ENCODE assay signal across 12 cellular contexts in genomic region chr1:150410582-150411101, GRCh38. TPM values are rescaled to one million over a fixed set of nuclear protein-coding genes. Genes with fewer than 3 reads are reported as not detected.
DNase-seq lines count a peak whose midpoint lies in the region; ATAC-seq and TF ChIP-seq lines count a peak whose summit lies in the region.
"Had no signal": no experiment of that assay in that cellular context is flagged by ENCODE, and none has a peak within 500 bp of the region (broad histone marks: within the 10 kb centered on the region; RNA-seq: fewer than 3 reads in every experiment).

No MANE protein-coding gene starts in this region.

- peaks cover 84% of the 10 kb centered on the region for H3K79me2 ChIP-seq in OCI-LY7 (ENCODE audit: insufficient read depth, low read depth, low read length)

- no peak overlapping the region for H3K4me3 ChIP-seq in OCI-LY7 (ENCODE audit: low read depth, low read length, poor library complexity, severe bottlenecking)
- H3K4me3 ChIP-seq: SJCRH30, transverse colon had no signal

- TF ChIP-seq CTCF in chondrocyte (IDR thresholded peaks at IDR 0.05) (no peak), OCI-LY7 (conservative IDR thresholded peaks at IDR 0.05; ENCODE audit: low read length) (no peak)

- no peaks in the 10 kb centered on the region for H3K9me2 ChIP-seq in OCI-LY7 (ENCODE audit: insufficient read depth, low read length)

- H2AFZ ChIP-seq in OCI-LY7 (ENCODE audit: low read length) = no peak overlapping the region

- DNase-seq in stimulated activated naive CD8-positive, alpha-beta T cell treated with anti-CD3 and anti-CD28 coated beads, Interleukin-15, amount 100 ng/mL, for 72 hours = no peak
- DNase-seq in chondrocyte (ENCODE audit: low spot score) (no peak), middle frontal gyrus (ENCODE audit: extremely low spot score, low spot score) (peak; percentile 16), D341Med (ENCODE audit: low spot score) (no peak), OCI-LY7 (ENCODE audit: low spot score) (no peak)
- DNase-seq in central memory CD4-positive, alpha-beta T cell = no peak
- no peak for DNase-seq in activated naive CD4-positive, alpha-beta T cell treated with anti-CD3 and anti-CD28 coated beads, Interleukin-2, amount 50 U/mL, for 72 hours (ENCODE audit: low spot score in 2 of 2)
- DNase-seq: ACHN, NCI-H69, SJCRH30, transverse colon had no signal

- peak overlapping the region; percentile 66 for H3K27ac Mint-ChIP-seq in stimulated activated naive CD8-positive, alpha-beta T cell treated with anti-CD3 and anti-CD28 coated beads, Interleukin-15, Interleukin-2, amounts not matched to agents 100 ng/mL and 50 ng/mL, for 24 hours
- H3K27ac Mint-ChIP-seq in stimulated activated naive CD8-positive, alpha-beta T cell treated with anti-CD3 and anti-CD28 coated beads, Interleukin-15, amount 100 ng/mL, for 72 hours = peak overlapping the region in 1 of 2 donors; percentile 48
- H3K27ac Mint-ChIP-seq in chondrocyte (ENCODE audit: unreplicated experiment) = peak overlapping the region; percentile 28
- no peak overlapping the region for H3K27ac Mint-ChIP-seq in activated naive CD4-positive, alpha-beta T cell treated with anti-CD3 and anti-CD28 coated beads, Interleukin-2, amount 50 U/mL, for 72 hours

- peaks cover under 1% of the 10 kb centered on the region for H3K36me3 Mint-ChIP-seq in stimulated activated naive CD8-positive, alpha-beta T cell treated with anti-CD3 and anti-CD28 coated beads, Interleukin-15, Interleukin-2, amounts not matched to agents 100 ng/mL and 50 ng/mL, for 24 hours (ENCODE audit: low read depth)
- no peaks in the 10 kb centered on the region for H3K36me3 Mint-ChIP-seq in chondrocyte (ENCODE audit: low read depth)
- H3K36me3 Mint-ChIP-seq in activated naive CD4-positive, alpha-beta T cell treated with anti-CD3 and anti-CD28 coated beads, Interleukin-2, amount 50 U/mL, for 72 hours = no peaks in the 10 kb centered on the region

- no peaks in the 10 kb centered on the region for H3K27me3 Mint-ChIP-seq in stimulated activated naive CD8-positive, alpha-beta T cell treated with anti-CD3 and anti-CD28 coated beads, Interleukin-15, Interleukin-2, amounts not matched to agents 100 ng/mL and 50 ng/mL, for 24 hours
- no peaks in the 10 kb centered on the region for H3K27me3 Mint-ChIP-seq in stimulated activated naive CD8-positive, alpha-beta T cell treated with anti-CD3 and anti-CD28 coated beads, Interleukin-15, amount 100 ng/mL, for 72 hours
- H3K27me3 Mint-ChIP-seq in chondrocyte (ENCODE audit: low read depth) = no peaks in the 10 kb centered on the region

- no TSS peak for BruUV-seq in OCI-LY7 (replicated peaks; lab: Mats Ljungman, UMichigan)

- POLR2A ChIA-PET in OCI-LY7 (lab: Charles Lee) = no interaction called here

- no peak for ATAC-seq in stimulated activated naive CD8-positive, alpha-beta T cell treated with anti-CD3 and anti-CD28 coated beads, Interleukin-15, amount 100 ng/mL, for 72 hours
- no peak for ATAC-seq in activated naive CD4-positive, alpha-beta T cell treated with anti-CD3 and anti-CD28 coated beads, Interleukin-2, amount 50 U/mL, for 72 hours

- intact Hi-C loops in OCI-LY7 (cut with micrococcal nuclease; ENCODE audit: unreplicated experiment) = no loop called here

- CTCF ChIA-PET in OCI-LY7 (lab: Charles Lee; ENCODE audit: unreplicated experiment) = no interaction called here

- H3K4me2 ChIP-seq in OCI-LY7 (ENCODE audit: low read length) = no peak overlapping the region

- H3K27ac ChIP-seq in OCI-LY7 (ENCODE audit: low read depth, low read length, poor library complexity, severe bottlenecking) = no peak overlapping the region
- H3K27ac ChIP-seq: SJCRH30, transverse colon had no signal

- H3K9me3 ChIP-seq in OCI-LY7 (ENCODE audit: low read length) = no peaks in the 10 kb centered on the region
- H3K9me3 ChIP-seq: SJCRH30, transverse colon had no signal

- H4K20me1 ChIP-seq in OCI-LY7 (ENCODE audit: insufficient read depth, low read length) = peaks cover 6% of the 10 kb centered on the region

- peaks cover 58% of the 10 kb centered on the region for H3K4me1 Mint-ChIP-seq in stimulated activated naive CD8-positive, alpha-beta T cell treated with anti-CD3 and anti-CD28 coated beads, Interleukin-15, Interleukin-2, amounts not matched to agents 100 ng/mL and 50 ng/mL, for 24 hours (ENCODE audit: low read depth)
- peaks cover 27% of the 10 kb centered on the region for H3K4me1 Mint-ChIP-seq in stimulated activated naive CD8-positive, alpha-beta T cell treated with anti-CD3 and anti-CD28 coated beads, Interleukin-15, amount 100 ng/mL, for 72 hours
- peaks cover 25% of the 10 kb centered on the region for H3K4me1 Mint-ChIP-seq in chondrocyte (ENCODE audit: low read depth)

- peaks cover 17% of the 10 kb centered on the region for H3K4me1 ChIP-seq in OCI-LY7 (ENCODE audit: insufficient read depth, low read length, poor library complexity, severe bottlenecking)
- H3K4me1 ChIP-seq: SJCRH30 had no signal

- H3K4me3 Mint-ChIP-seq in stimulated activated naive CD8-positive, alpha-beta T cell treated with anti-CD3 and anti-CD28 coated beads, Interleukin-15, Interleukin-2, amounts not matched to agents 100 ng/mL and 50 ng/mL, for 24 hours = no peak overlapping the region
- no peak overlapping the region for H3K4me3 Mint-ChIP-seq in stimulated activated naive CD8-positive, alpha-beta T cell treated with anti-CD3 and anti-CD28 coated beads, Interleukin-15, amount 100 ng/mL, for 72 hours
- no peak overlapping the region for H3K4me3 Mint-ChIP-seq in chondrocyte (ENCODE audit: unreplicated experiment)

- no peaks in the 10 kb centered on the region for H3K9me3 Mint-ChIP-seq in stimulated activated naive CD8-positive, alpha-beta T cell treated with anti-CD3 and anti-CD28 coated beads, Interleukin-15, Interleukin-2, amounts not matched to agents 100 ng/mL and 50 ng/mL, for 24 hours
- no peaks in the 10 kb centered on the region for H3K9me3 Mint-ChIP-seq in stimulated activated naive CD8-positive, alpha-beta T cell treated with anti-CD3 and anti-CD28 coated beads, Interleukin-15, amount 100 ng/mL, for 72 hours
- no peaks in the 10 kb centered on the region for H3K9me3 Mint-ChIP-seq in chondrocyte (ENCODE audit: low read depth)
- H3K9me3 Mint-ChIP-seq in activated naive CD4-positive, alpha-beta T cell treated with anti-CD3 and anti-CD28 coated beads, Interleukin-2, amount 50 U/mL, for 72 hours = no peaks in the 10 kb centered on the region

- peaks cover 21% of the 10 kb centered on the region for H3K36me3 ChIP-seq in OCI-LY7 (ENCODE audit: insufficient read depth, low read length)
- H3K36me3 ChIP-seq: SJCRH30, transverse colon had no signal

RNA-seq across cellular contexts. Expression of gene RPRD2, which starts 46.7 kb away (rescaled TPM):
- total RNA-seq in chondrocyte (22.2 to 27.0 TPM (median 22.2 TPM) in 3 replicates), OCI-LY7 (2022) (38.6 and 39.7 TPM in 2 replicates)
- total RNA-seq in activated naive CD4-positive, alpha-beta T cell treated with anti-CD3 and anti-CD28 coated beads, Interleukin-2, amount 50 U/mL, for 72 hours = 10 to 100 TPM; 23.1 to 26.0 TPM
- total RNA-seq in OCI-LY7 (2014; rRNA removed; shearing (Covaris generic)) = 12.7 and 17.0 TPM in 2 replicates

Comparison
In these comparisons a context has a peak if more than half of its experiments do, and no peak if none do; other contexts are left out.
1. H3K27ac Mint-ChIP-seq: peak in stimulated activated naive CD8-positive, alpha-beta T cell treated with anti-CD3 and anti-CD28 coated beads, Interleukin-15, Interleukin-2, amounts not matched to agents 100 ng/mL and 50 ng/mL, for 24 hours (single experiment) and chondrocyte (single experiment); none in activated naive CD4-positive, alpha-beta T cell treated with anti-CD3 and anti-CD28 coated beads, Interleukin-2, amount 50 U/mL, for 72 hours (0 of 2).